In genomic region chr7:2553831-2554581, GRCh38 we compare ENCODE assay signal across 8 cellular contexts. TPM values are rescaled to one million over a fixed set of nuclear protein-coding genes. Genes with fewer than 3 reads are reported as not detected.
DNase-seq lines count a peak whose midpoint lies in the region; ATAC-seq and TF ChIP-seq lines count a peak whose summit lies in the region.

No MANE protein-coding gene starts in this region.

- H3K4me2 ChIP-seq in GM23338, result peak overlapping the region; percentile 85

- peaks cover 34% of the 10 kb centered on the region for H3K36me3 Mint-ChIP-seq in GM23338 (ENCODE audit: low read depth)

- intact Hi-C loops in sciatic nerve (cut with DNase I), result no loop called here

- peaks cover 7% of the 10 kb centered on the region; the same call in 1 of the 2 replicates for H3K4me1 ChIP-seq in GM23338 (ENCODE audit: insufficient read depth)

- H3K4me3 ChIP-seq in GM23338 (peak overlapping the region; percentile 83), fibroblast of mammary gland (ENCODE audit: control insufficient read depth, low read depth, low read length) (peak overlapping the region; percentile 68)

- peaks cover 9% of the 10 kb centered on the region; the same call in 1 of the 2 replicates for H3K36me3 ChIP-seq in GM23338 (ENCODE audit: insufficient read depth)

- H4K20me1 ChIP-seq in GM23338 (replicated peaks; ENCODE audit: insufficient read depth), result peaks cover 9% of the 10 kb centered on the region

- peaks cover 8% of the 10 kb centered on the region for H3K4me1 Mint-ChIP-seq in GM23338

- no peak for TF ChIP-seq CTCF in GM23338 (conservative IDR thresholded peaks at IDR 0.05; ENCODE audit: low read depth in 2 of 2)
- no peak for TF ChIP-seq CTCF in fibroblast of mammary gland (conservative IDR thresholded peaks at IDR 0.05; ENCODE audit: control insufficient read depth, insufficient read depth, low read depth, low read length)

- H3K4me3 Mint-ChIP-seq in GM23338, result peak overlapping the region; percentile 80

- H2AFZ ChIP-seq in GM23338, result no peak overlapping the region

- H3K9me3 Mint-ChIP-seq in GM23338, result no peaks in the 10 kb centered on the region; the same call in 2 of the 3 replicates

- no peak for DNase-seq in GM23338 (ENCODE audit: low spot score)
- peak; percentile 16 to 59 for DNase-seq in SHP77 (lab: John Stamatoyannopoulos, UW)
- DNase-seq in fibroblast of mammary gland (ENCODE audit: low read depth), result no peak
- peak; percentile 55 for DNase-seq in sciatic nerve (ENCODE audit: low spot score)
- no peak for DNase-seq in NCI-H748 (lab: John Stamatoyannopoulos, UW; ENCODE audit: unreplicated experiment)
- DNase-seq in hepatic stellate cell (ENCODE audit: low spot score), result no peak
- no peak for DNase-seq in superior temporal gyrus (ENCODE audit: extremely low spot score)

- peaks cover 26% of the 10 kb centered on the region for H3K79me2 ChIP-seq in GM23338 (replicated peaks; ENCODE audit: insufficient read depth)

- no peak for ATAC-seq in GM23338
- no peak for ATAC-seq in sciatic nerve
- no peak for ATAC-seq in GM19324 (IDR thresholded peaks at IDR 0.05; ENCODE audit: low FRiP score, unreplicated experiment)

- H3K27ac ChIP-seq in GM23338 (ENCODE audit: low read depth), result no peak overlapping the region

- peaks cover 6% of the 10 kb centered on the region for H3K27me3 Mint-ChIP-seq in GM23338 (ENCODE audit: insufficient read depth, low read depth, poor library complexity)

- peaks cover 11% of the 10 kb centered on the region for H3F3A ChIP-seq in GM23338 (replicated peaks; ENCODE audit: low read depth)

- H3K27me3 ChIP-seq in GM23338 (ENCODE audit: insufficient read depth), result no peaks in the 10 kb centered on the region

- no peak overlapping the region for H3K27ac Mint-ChIP-seq in GM23338

- no peaks in the 10 kb centered on the region for H3K9me2 ChIP-seq in GM23338 (ENCODE audit: insufficient read depth)

TF ChIP-seq in GM23338, 12 proteins besides CTCF, POLR2A, EP300 and RAD21:
- TF ChIP-seq JUNB (IDR thresholded peaks at IDR 0.05; ENCODE audit: unreplicated experiment) (no peak), EZH2 (IDR thresholded peaks at IDR 0.05; ENCODE audit: low read depth, unreplicated experiment) (no peak)
TF ChIP-seq in GM23338: peak in this region for 0.

RNA-seq across cellular contexts. Expression of gene BRAT1, which starts 1.3 kb away (rescaled TPM):
- 65.6 and 76.8 TPM in 2 replicates for total RNA-seq in GM23338 (2014; rRNA removed; shearing (Covaris generic))
- 29.8 and 32.5 TPM in 2 replicates for polyA plus RNA-seq in GM23338 (2016; fragmentation: Nextera tagmentation; extraction: Ambion mirVana)
- 22.0 TPM for total RNA-seq in sciatic nerve

RNA-seq across cellular contexts. Expression of gene IQCE, which starts 4.8 kb away (rescaled TPM):
- 5.0 and 6.5 TPM in 2 replicates for total RNA-seq in GM23338 (2014; rRNA removed; shearing (Covaris generic))
- 5.9 and 7.7 TPM in 2 replicates for polyA plus RNA-seq in GM23338 (2016; fragmentation: Nextera tagmentation; extraction: Ambion mirVana)
- 21.4 TPM for total RNA-seq in sciatic nerve

RNA-seq across cellular contexts. Expression of gene LFNG, which starts 34.4 kb away (rescaled TPM):
- total RNA-seq in GM23338 (2014; rRNA removed; shearing (Covaris generic)), result 24.5 and 35.4 TPM in 2 replicates
- polyA plus RNA-seq in GM23338 (2016; fragmentation: Nextera tagmentation; extraction: Ambion mirVana), result 1.7 and 3.2 TPM in 2 replicates
- total RNA-seq in sciatic nerve, result 20.1 TPM

Comparison
In these comparisons a context has a peak if more than half of its experiments do, and no peak if none do; other contexts are left out.
1. DNase-seq: peak in SHP77 (2 of 2) and sciatic nerve (single experiment); none in GM23338 (single experiment), fibroblast of mammary gland (single experiment), NCI-H748 (single experiment), hepatic stellate cell (single experiment) and superior temporal gyrus (single experiment).